ENCODE assay signal across 8 cellular contexts in the genomic region with DNA sequence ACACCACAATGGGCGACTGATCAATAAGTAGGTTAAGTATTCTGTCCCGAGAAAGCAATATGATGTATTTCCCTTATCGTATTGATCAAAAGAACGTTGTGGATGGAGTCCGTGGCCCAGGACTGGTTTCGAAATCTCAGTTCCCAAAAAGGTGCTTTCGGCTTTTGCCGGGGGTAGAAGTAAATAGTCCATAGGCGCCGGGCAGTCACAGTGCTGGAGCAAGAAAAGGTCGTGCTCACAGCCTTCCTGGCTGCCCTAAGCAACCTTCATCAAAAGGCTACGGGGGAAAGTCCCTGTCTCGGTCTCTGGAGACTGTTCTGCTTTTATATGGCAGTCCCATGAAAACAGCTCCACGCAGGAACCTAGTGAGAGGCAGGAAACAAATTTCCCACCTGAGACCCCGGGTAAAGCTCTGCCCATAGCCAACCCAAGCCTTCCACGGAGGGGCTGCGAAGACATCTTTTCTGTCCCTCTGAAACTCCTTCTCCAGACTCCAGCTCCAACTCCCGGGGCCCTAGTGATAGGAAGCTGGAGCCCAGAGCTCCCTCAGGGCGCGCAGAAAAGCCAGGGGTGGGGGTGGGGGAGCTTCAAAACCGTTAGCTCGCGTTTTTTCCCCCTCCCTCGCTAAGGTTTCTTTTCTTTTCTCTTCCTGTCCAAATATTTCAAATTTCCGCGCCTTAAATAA. TPM values are rescaled to one million over a fixed set of nuclear protein-coding genes. Genes with fewer than 3 reads are reported as not detected.
DNase-seq lines count a peak whose midpoint lies in the region; ATAC-seq and TF ChIP-seq lines count a peak whose summit lies in the region.

No MANE protein-coding gene starts in this region.

- DNase-seq in AG08396 (ENCODE audit: low spot score) (peak; percentile 62), NCI-H2029 (lab: John Stamatoyannopoulos, UW) (peak; percentile 89), naive B cell (peak; percentile 49), LoVo (ENCODE audit: low spot score) (no peak)
- peak; percentile 7 to 24 for DNase-seq in activated CD4-positive, alpha-beta T cell treated with anti-CD3 and anti-CD28 coated beads for 4 hours

- H3K27ac Mint-ChIP-seq in naive B cell, result peak overlapping the region in 2 of 6 donors; percentile 29 to 56

- H3K36me3 Mint-ChIP-seq in naive B cell, result no peaks in the 10 kb centered on the region

- peak; percentile 43 for TF ChIP-seq POLR2A in GM15510 (IDR thresholded peaks at IDR 0.05; ENCODE audit: borderline replicate concordance, extremely low read depth, insufficient read length)

- H3K4me3 Mint-ChIP-seq in naive B cell, result peak overlapping the region; percentile 81 to 94 (median 88)

- peaks cover 20 to 24% (median 21%) of the 10 kb centered on the region in 3 donors for H3K4me1 Mint-ChIP-seq in naive B cell

- H3K27me3 Mint-ChIP-seq in naive B cell, result peaks cover 17 to 30% (median 28%) of the 10 kb centered on the region in 3 donors

- H3K9me3 Mint-ChIP-seq in naive B cell, result no peaks in the 10 kb centered on the region

- ATAC-seq in HG02763 (IDR thresholded peaks at IDR 0.05; ENCODE audit: unreplicated experiment) (peak; percentile 50), esophagus mucosa (peak; percentile 39), naive B cell (ENCODE audit: low read depth in 2 of 2) (peak; percentile 83 to 85)

RNA-seq across cellular contexts. Expression of gene CDKN2C, which starts 7.0 kb away (rescaled TPM):
- 6.9 TPM for total RNA-seq in esophagus mucosa
- polyA plus RNA-seq in naive B cell (ENCODE audit: low read depth in 6 of 6), result 1 to 10 TPM in 3 of 6 donors, under 1 TPM in 2, not detected in 1; 0.57 to 1.1 (median 1.1) TPM

RNA-seq across cellular contexts. Expression of gene FAF1, which starts 17.0 kb away (rescaled TPM):
- total RNA-seq in esophagus mucosa, result 47.5 TPM
- 10 to 100 TPM; 36.4 to 66.5 (median 43.2) TPM for polyA plus RNA-seq in naive B cell (ENCODE audit: low read depth in 6 of 6)
